Comparison of ENCODE assay signal across 19 cellular contexts in the genomic region with DNA sequence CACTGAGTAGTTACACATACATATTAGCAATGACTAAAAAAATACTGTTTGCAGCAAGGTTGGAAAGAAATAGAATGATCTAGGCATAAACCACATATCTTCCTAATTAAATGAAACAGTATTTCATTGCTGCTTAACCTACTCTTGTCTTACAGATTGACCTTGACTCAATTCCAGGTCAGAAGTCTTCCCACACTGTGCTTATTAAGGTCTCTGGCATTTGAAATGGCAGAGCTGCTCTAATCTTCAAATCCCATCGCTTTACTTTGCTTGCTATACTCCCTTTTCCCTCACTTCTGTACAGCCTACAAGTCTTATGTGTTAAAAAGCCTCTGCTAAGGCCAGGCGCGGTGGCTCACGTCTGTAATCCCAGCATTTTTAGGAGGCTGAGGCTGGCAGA.
DNase-seq lines count a peak whose midpoint lies in the region; ATAC-seq, FAIRE-seq and TF ChIP-seq lines count a peak whose summit lies in the region.
"Had no signal": no experiment of that assay in that cellular context is flagged by ENCODE, and none has a peak within 500 bp of the region (broad histone marks: within the 10 kb centered on the region; RNA-seq: fewer than 3 reads in every experiment).

No MANE protein-coding gene starts in this region.

- H3K36me3 ChIP-seq in fibroblast of lung (ENCODE audit: control insufficient read depth, insufficient read depth, low read length) (no peaks in the 10 kb centered on the region), PC-3 (ENCODE audit: low read depth, low read length) (no peaks in the 10 kb centered on the region)

- no peak for FAIRE-seq in GM19239 (lab: Jason Lieb, UNC)
- FAIRE-seq: GM12892, H54, HepG2 had no signal

- H3K27me3 ChIP-seq in fibroblast of lung (ENCODE audit: control insufficient read depth, insufficient read depth, low read length) (no peaks in the 10 kb centered on the region), PC-3 (ENCODE audit: low read length) (no peaks in the 10 kb centered on the region)

- H3K9me3 ChIP-seq in fibroblast of lung (ENCODE audit: control insufficient read depth, insufficient read depth, low read depth, low read length): no peaks in the 10 kb centered on the region
- no peaks in the 10 kb centered on the region for H3K9me3 ChIP-seq in PC-3 (ENCODE audit: low read length)
- H3K9me3 ChIP-seq: Caco-2 had no signal

- BruUV-seq in PC-3 (replicated peaks; lab: Mats Ljungman, UMichigan): no TSS peak

- H3K4me1 Mint-ChIP-seq in activated CD4-positive, alpha-beta T cell treated with anti-CD3 and anti-CD28 coated beads, Interleukin-2, amount 10 ng/mL, durations not matched to agents 7 days and 5 days: no peaks in the 10 kb centered on the region
- H3K4me1 Mint-ChIP-seq: CD14-positive monocyte had no signal

- POLR2A ChIA-PET in activated CD4-positive, alpha-beta T cell treated with anti-CD3 and anti-CD28 coated beads, Interleukin-2, amount 10 ng/mL, durations not matched to agents 7 days and 5 days (lab: Charles Lee): no interaction called here
- POLR2A ChIA-PET in PC-3 (lab: Charles Lee; ENCODE audit: unreplicated experiment): no interaction called here

- no peaks in the 10 kb centered on the region for H3K27me3 Mint-ChIP-seq in activated CD4-positive, alpha-beta T cell treated with anti-CD3 and anti-CD28 coated beads, Interleukin-2, amount 10 ng/mL, durations not matched to agents 7 days and 5 days

- H2AFZ ChIP-seq in fibroblast of lung (ENCODE audit: low read length): no peak overlapping the region
- H2AFZ ChIP-seq in PC-3 (ENCODE audit: low read length): no peak overlapping the region

- no peaks in the 10 kb centered on the region for H3K9me2 ChIP-seq in PC-3 (replicated peaks; ENCODE audit: low read length)

- H3K4me3 ChIP-seq in fibroblast of lung (replicated peaks in 1 of 4; ENCODE audit: control extremely low read depth in 1 of 4, insufficient read depth in 1 of 4, low read depth in 3 of 4, low read length in 4 of 4) (no peak overlapping the region), PC-3 (ENCODE audit: low read length) (no peak overlapping the region)

- H3K27ac Mint-ChIP-seq in activated CD4-positive, alpha-beta T cell treated with anti-CD3 and anti-CD28 coated beads, Interleukin-2, amount 10 ng/mL, durations not matched to agents 7 days and 5 days: peak overlapping the region; percentile 2
- H3K27ac Mint-ChIP-seq: CD14-positive monocyte had no signal

- no peak overlapping the region for H3K27ac ChIP-seq in fibroblast of lung (ENCODE audit: insufficient read depth, low read length)
- no peak overlapping the region for H3K27ac ChIP-seq in PC-3 (ENCODE audit: low read length)
- H3K27ac ChIP-seq: 22Rv1 had no signal

- ATAC-seq in SK-N-SH treated with all-trans-retinoic acid at 6 μM for 48 hours: peak; percentile 57
- ATAC-seq in PC-3: no peak
- no peak for ATAC-seq in GM21423 (IDR thresholded peaks at IDR 0.05; ENCODE audit: unreplicated experiment)
- ATAC-seq: HepG2 had no signal

- TF ChIP-seq CTCF in fibroblast of lung (conservative IDR thresholded peaks at IDR 0.05 in 1 of 2, IDR thresholded peaks at IDR 0.05 in 1 of 2; ENCODE audit: low read depth in 1 of 2, low read length in 2 of 2) (no peak), PC-3 (conservative IDR thresholded peaks at IDR 0.05; ENCODE audit: low read depth, low read length) (no peak)

- no peaks in the 10 kb centered on the region for H3K4me1 ChIP-seq in fibroblast of lung (ENCODE audit: control insufficient read depth, extremely low read depth, insufficient read depth, low read length)
- H3K4me1 ChIP-seq in PC-3 (ENCODE audit: insufficient read depth, low read length): 0 out of 2 replicates have a peak, but pooled peaks cover 8% of the 10 kb centered on the region

- CTCF ChIA-PET in activated CD4-positive, alpha-beta T cell treated with anti-CD3 and anti-CD28 coated beads, Interleukin-2, amount 10 ng/mL, durations not matched to agents 7 days and 5 days (lab: Charles Lee): interaction anchor here (1.0 kb wide), 1 partner anchor 10 kb away, joined by 4 read pairs; no protein-coding TSS in a partner anchor
- CTCF ChIA-PET in PC-3 (lab: Charles Lee): no interaction called here

- H3F3A ChIP-seq in PC-3 (ENCODE audit: low read length, unreplicated experiment): no peaks in the 10 kb centered on the region

- H3K4me2 ChIP-seq in fibroblast of lung (ENCODE audit: extremely low read depth, insufficient read depth, low read length): no peak overlapping the region
- no peak overlapping the region for H3K4me2 ChIP-seq in PC-3 (ENCODE audit: low read length)

- H4K20me1 ChIP-seq in fibroblast of lung (ENCODE audit: control insufficient read depth, extremely low read depth, insufficient read depth, low read length) (no peaks in the 10 kb centered on the region), PC-3 (ENCODE audit: low read length) (no peaks in the 10 kb centered on the region)

- no peak for DNase-seq in activated CD4-positive, alpha-beta T cell treated with anti-CD3 and anti-CD28 coated beads, Interleukin-2, amount 10 ng/mL, durations not matched to agents 7 days and 5 days
- no peak for DNase-seq in activated CD4-positive, alpha-beta T cell treated with anti-CD3 and anti-CD28 coated beads, Interleukin-2, amount 50 U/mL, for 1 hour
- DNase-seq in fibroblast of lung (ENCODE audit: low read depth in 2 of 2) (peak; percentile 12 to 66), GM19239 (ENCODE audit: insufficient read length, low spot score) (no peak), PC-3 (no peak), NCI-H510A (lab: John Stamatoyannopoulos, UW) (no peak)
- DNase-seq: Caco-2, MM.1S, NCI-H1105, NCI-H1694 treated with DMSO at 0.1 percent for 48 hours, NCI-H446, NCI-H748 treated with DMSO at 0.1 percent for 48 hours had no signal

- no peak overlapping the region for H3K4me3 Mint-ChIP-seq in activated CD4-positive, alpha-beta T cell treated with anti-CD3 and anti-CD28 coated beads, Interleukin-2, amount 10 ng/mL, durations not matched to agents 7 days and 5 days
- H3K4me3 Mint-ChIP-seq: CD14-positive monocyte had no signal

- H3K9ac ChIP-seq in fibroblast of lung (ENCODE audit: insufficient read depth, low read length): no peak overlapping the region
- H3K9ac ChIP-seq in PC-3 (ENCODE audit: low read length): no peak overlapping the region

- H3K9me3 Mint-ChIP-seq in activated CD4-positive, alpha-beta T cell treated with anti-CD3 and anti-CD28 coated beads, Interleukin-2, amount 10 ng/mL, durations not matched to agents 7 days and 5 days: no peaks in the 10 kb centered on the region

- H3K36me3 Mint-ChIP-seq in activated CD4-positive, alpha-beta T cell treated with anti-CD3 and anti-CD28 coated beads, Interleukin-2, amount 10 ng/mL, durations not matched to agents 7 days and 5 days (ENCODE audit: low read depth): no peaks in the 10 kb centered on the region

- no peaks in the 10 kb centered on the region for H3K79me2 ChIP-seq in fibroblast of lung (ENCODE audit: control insufficient read depth, insufficient read depth, low read length)
- no peaks in the 10 kb centered on the region for H3K79me2 ChIP-seq in PC-3 (ENCODE audit: low read length)

- intact Hi-C loops in PC-3 (cut with micrococcal nuclease): no loop called here

TF ChIP-seq in SK-N-SH treated with all-trans-retinoic acid at 6 μM for 48 hours, 23 proteins besides CTCF, POLR2A, EP300 and RAD21 (continues in another document):
- TF ChIP-seq ESRRG (CRISPR knock-in tag; IDR thresholded peaks at IDR 0.05) (no peak), TCF4 (CRISPR knock-in tag; IDR thresholded peaks at IDR 0.05; ENCODE audit: borderline replicate concordance) (no peak), BACH2 (CRISPR knock-in tag; IDR thresholded peaks at IDR 0.05; ENCODE audit: borderline replicate concordance) (no peak), ISL1 (CRISPR knock-in tag; IDR thresholded peaks at IDR 0.05) (no peak), TOX (CRISPR knock-in tag; IDR thresholded peaks at IDR 0.05; ENCODE audit: borderline replicate concordance) (no peak), ZC3H10 (CRISPR knock-in tag; IDR thresholded peaks at IDR 0.05) (no peak), POU6F1 (CRISPR knock-in tag; IDR thresholded peaks at IDR 0.05; ENCODE audit: borderline replicate concordance, low read depth) (no peak), OSR1 (CRISPR knock-in tag; IDR thresholded peaks at IDR 0.05) (no peak), CSDC2 (CRISPR knock-in tag; IDR thresholded peaks at IDR 0.05) (no peak), ZFP30 (CRISPR knock-in tag; IDR thresholded peaks at IDR 0.05) (no peak), ZFP3 (CRISPR knock-in tag; IDR thresholded peaks at IDR 0.05) (no peak)
- TF ChIP-seq, protein P1, sequence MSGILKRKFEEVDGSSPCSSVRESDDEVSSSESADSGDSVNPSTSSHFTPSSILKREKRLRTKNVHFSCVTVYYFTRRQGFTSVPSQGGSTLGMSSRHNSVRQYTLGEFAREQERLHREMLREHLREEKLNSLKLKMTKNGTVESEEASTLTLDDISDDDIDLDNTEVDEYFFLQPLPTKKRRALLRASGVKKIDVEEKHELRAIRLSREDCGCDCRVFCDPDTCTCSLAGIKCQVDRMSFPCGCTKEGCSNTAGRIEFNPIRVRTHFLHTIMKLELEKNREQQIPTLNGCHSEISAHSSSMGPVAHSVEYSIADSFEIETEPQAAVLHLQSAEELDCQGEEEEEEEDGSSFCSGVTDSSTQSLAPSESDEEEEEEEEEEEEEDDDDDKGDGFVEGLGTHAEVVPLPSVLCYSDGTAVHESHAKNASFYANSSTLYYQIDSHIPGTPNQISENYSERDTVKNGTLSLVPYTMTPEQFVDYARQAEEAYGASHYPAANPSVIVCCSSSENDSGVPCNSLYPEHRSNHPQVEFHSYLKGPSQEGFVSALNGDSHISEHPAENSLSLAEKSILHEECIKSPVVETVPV (CRISPR knock-in tag; IDR thresholded peaks at IDR 0.05): no peak

Comparison
In these comparisons a context has a peak if more than half of its experiments do, and no peak if none do; other contexts are left out.
1. DNase-seq: peak in fibroblast of lung (2 of 2); none in activated CD4-positive, alpha-beta T cell treated with anti-CD3 and anti-CD28 coated beads, Interleukin-2, amount 10 ng/mL, durations not matched to agents 7 days and 5 days (single experiment), activated CD4-positive, alpha-beta T cell treated with anti-CD3 and anti-CD28 coated beads, Interleukin-2, amount 50 U/mL, for 1 hour (single experiment), GM19239 (single experiment), PC-3 (single experiment) and NCI-H510A (single experiment).